Comparison of ENCODE assay signal across 10 cellular contexts in genomic region chr12:15772405-15773018, GRCh38. TPM values are rescaled to one million over a fixed set of nuclear protein-coding genes. Genes with fewer than 3 reads are reported as not detected.
DNase-seq lines count a peak whose midpoint lies in the region; ATAC-seq and TF ChIP-seq lines count a peak whose summit lies in the region.
"Had no signal": no experiment of that assay in that cellular context is flagged by ENCODE, and none has a peak within 500 bp of the region (broad histone marks: within the 10 kb centered on the region; RNA-seq: fewer than 3 reads in every experiment).

No MANE protein-coding gene starts in this region.

- TF ChIP-seq EP300 in transverse colon (IDR thresholded peaks at IDR 0.05; ENCODE audit: low read depth) = no peak

- intact Hi-C loops in MCF 10A (cut with micrococcal nuclease) = loop anchor here (1.0 to 5.0 kb wide), 2 partner anchors 84 to 180 kb away; no protein-coding TSS in a partner anchor
- intact Hi-C loops in breast epithelium (cut with DNase I; ENCODE audit: low total_unique reads) = no loop called here
- intact Hi-C loops in transverse colon (cut with DNase I; ENCODE audit: low total_unique reads) = no loop called here

- POLR2A ChIA-PET in MCF 10A (lab: Yijun Ruan, JAX) = interaction anchor here (0.6 to 3.7 kb wide), 8 partner anchors 16 to 114 kb away, joined by 3 to 35 read pairs (median 3); partner anchors contain the start of gene EPS8

- peaks cover 3 to 5% of the 10 kb centered on the region in 2 donors for H3K4me1 ChIP-seq in breast epithelium
- peaks cover 5 to 62% (median 28%) of the 10 kb centered on the region in 4 donors for H3K4me1 ChIP-seq in transverse colon

- H3K9me3 ChIP-seq in breast epithelium = no peaks in the 10 kb centered on the region
- no peaks in the 10 kb centered on the region for H3K9me3 ChIP-seq in transverse colon

- H3K36me3 Mint-ChIP-seq in MCF 10A (ENCODE audit: insufficient read depth, unreplicated experiment) = peaks cover 3% of the 10 kb centered on the region
- H3K36me3 Mint-ChIP-seq: naive thymus-derived CD4-positive, alpha-beta T cell had no signal

- no peak for ATAC-seq in HG02885 (IDR thresholded peaks at IDR 0.05; ENCODE audit: poor library complexity, unreplicated experiment)
- ATAC-seq in GM21447 (IDR thresholded peaks at IDR 0.05; ENCODE audit: unreplicated experiment) = no peak
- ATAC-seq: naive thymus-derived CD4-positive, alpha-beta T cell had no signal

- WGBS in transverse colon (ENCODE audit: low coverage in 1 of 2), 2 donors = 86 to 90% methylated on average over 2 of the region's 2 CpGs

- H3K27me3 ChIP-seq in breast epithelium (no peaks in the 10 kb centered on the region), transverse colon (no peaks in the 10 kb centered on the region)

- no peak overlapping the region for H3K4me3 Mint-ChIP-seq in MCF 10A (ENCODE audit: unreplicated experiment)
- H3K4me3 Mint-ChIP-seq: naive thymus-derived CD4-positive, alpha-beta T cell had no signal

- no TSS peak for BruUV-seq in MCF 10A (replicated peaks; lab: Mats Ljungman, UMichigan)

- H3K27ac ChIP-seq in breast epithelium = no peak overlapping the region
- H3K27ac ChIP-seq in transverse colon = peak overlapping the region in 3 of 4 donors; percentile 18 to 53 (median 26)

- peak; percentile 42 for TF ChIP-seq CTCF in MCF 10A (IDR thresholded peaks at IDR 0.05; ENCODE audit: unreplicated experiment)
- TF ChIP-seq CTCF in breast epithelium (IDR thresholded peaks at IDR 0.05) = peak in 1 of 3 donors; percentile 15
- peak; percentile 42 for TF ChIP-seq CTCF in fibroblast of mammary gland (conservative IDR thresholded peaks at IDR 0.05; ENCODE audit: control insufficient read depth, insufficient read depth, low read depth, low read length)
- TF ChIP-seq CTCF in transverse colon (IDR thresholded peaks at IDR 0.05) = peak in 4 of 5 experiments; percentile 31 to 40 (median 34)

- no peak overlapping the region for H3K27ac Mint-ChIP-seq in MCF 10A (ENCODE audit: low read depth, unreplicated experiment)
- H3K27ac Mint-ChIP-seq: naive thymus-derived CD4-positive, alpha-beta T cell had no signal

- in situ Hi-C loops in transverse colon (cut with MboI; ENCODE audit: low pct_ligation_motif_present in 1 of 4, low pct_unique_long_range_greater_than_20kb in 1 of 4, low sequenced_read_pairs in 3 of 4) = no loop called here

- CTCF ChIA-PET in MCF 10A (lab: Yijun Ruan, JAX) = interaction anchor here (0.6 to 3.0 kb wide), 39 partner anchors 8 to 497 kb away, joined by 3 to 21 read pairs (median 5); partner anchors contain the start of genes EPS8 and STRAP

- peaks cover 44% of the 10 kb centered on the region for H3K4me1 Mint-ChIP-seq in MCF 10A (ENCODE audit: insufficient read depth, unreplicated experiment)
- H3K4me1 Mint-ChIP-seq: naive thymus-derived CD4-positive, alpha-beta T cell had no signal

- H3K4me3 ChIP-seq in breast epithelium (no peak overlapping the region), fibroblast of mammary gland (ENCODE audit: control insufficient read depth, low read depth, low read length) (no peak overlapping the region), transverse colon (no peak overlapping the region)

- H3K9me3 Mint-ChIP-seq in MCF 10A (ENCODE audit: unreplicated experiment) = no peaks in the 10 kb centered on the region
- H3K9me3 Mint-ChIP-seq: naive thymus-derived CD4-positive, alpha-beta T cell had no signal

- H3K36me3 ChIP-seq in breast epithelium = no peaks in the 10 kb centered on the region
- no peaks in the 10 kb centered on the region for H3K36me3 ChIP-seq in transverse colon

- TF ChIP-seq POLR2A in breast epithelium (IDR thresholded peaks at IDR 0.05) = no peak
- no peak for TF ChIP-seq POLR2A in transverse colon (IDR thresholded peaks at IDR 0.05)

- H3K27me3 Mint-ChIP-seq in MCF 10A (ENCODE audit: insufficient read depth, unreplicated experiment) = no peaks in the 10 kb centered on the region

- DNase-seq in MCF 10A (ENCODE audit: unreplicated experiment) = peak; percentile 55
- no peak for DNase-seq in breast epithelium (ENCODE audit: low spot score in 2 of 2)
- DNase-seq in OCI-M1 (lab: John Stamatoyannopoulos, UW) = peak; percentile 51
- peak; percentile 54 for DNase-seq in fibroblast of mammary gland (ENCODE audit: low read depth)
- DNase-seq in transverse colon = no peak
- no peak for DNase-seq in hepatic stellate cell (ENCODE audit: low spot score)
- DNase-seq: GF-D8 had no signal

RNA-seq across cellular contexts. Expression of gene EPS8, which starts 16.7 kb away (rescaled TPM):
- total RNA-seq in MCF 10A (2022) (85.3 and 96.2 TPM in 2 replicates), breast epithelium (100 to 1,000 TPM; 137 to 244 (median 168) TPM), transverse colon (100 to 1,000 TPM in 3 of 4 donors, 10 to 100 TPM in 1; 55.1 to 180 (median 140) TPM)

Comparison
In these comparisons a context has a peak if more than half of its experiments do, and no peak if none do; other contexts are left out.
1. DNase-seq: peak in MCF 10A (single experiment), OCI-M1 (single experiment) and fibroblast of mammary gland (single experiment); none in breast epithelium (0 of 2), transverse colon (single experiment) and hepatic stellate cell (single experiment).
2. H3K27ac ChIP-seq: peak in transverse colon (3 of 4); none in breast epithelium (0 of 2).